Comparison of ENCODE assay signal across 8 cellular contexts in the genomic region with DNA sequence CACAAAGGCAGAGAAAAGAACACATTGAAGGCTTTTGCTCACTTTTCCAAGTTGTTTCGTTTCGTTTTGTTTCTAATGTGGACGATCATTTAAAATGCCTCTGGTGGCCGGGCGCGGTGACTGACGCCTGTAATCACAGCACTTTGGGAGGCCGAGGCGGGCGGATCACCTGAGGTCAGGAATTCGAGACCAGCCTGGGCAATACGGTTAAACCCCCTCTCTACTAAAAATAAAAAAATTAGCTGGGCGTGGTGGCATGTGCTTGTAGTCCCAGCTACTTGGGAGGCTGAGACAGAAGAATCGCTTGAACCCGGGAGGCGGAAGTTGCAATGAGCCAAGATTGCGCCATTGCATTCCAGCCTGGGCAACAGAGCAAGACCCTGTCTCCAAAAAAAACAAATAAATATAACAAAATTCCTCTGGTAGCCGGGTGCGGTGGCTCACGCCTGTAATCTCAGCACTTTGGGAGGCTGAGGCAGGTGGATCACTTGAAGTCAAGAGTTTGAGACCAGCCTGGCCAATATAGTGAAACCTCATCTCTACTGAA. TPM values are rescaled to one million over a fixed set of nuclear protein-coding genes. Genes with fewer than 3 reads are reported as not detected.
DNase-seq lines count a peak whose midpoint lies in the region; ATAC-seq, FAIRE-seq and TF ChIP-seq lines count a peak whose summit lies in the region.
"Not testable (repeated sequence)": the region's sequence is repeated elsewhere in the genome, so short reads cannot be mapped to it uniquely, and the experiment has no call there.

No MANE protein-coding gene starts in this region.

- not testable (repeated sequence) for H3K9me3 ChIP-seq in Karpas-422 (ENCODE audit: low read length); astrocyte (ENCODE audit: insufficient read depth, low read depth, low read length); mucosa of rectum (ENCODE audit: control insufficient read depth in 2 of 2, low read length in 2 of 2)

- H3K27me3 ChIP-seq in Karpas-422 (ENCODE audit: low read length); astrocyte (ENCODE audit: insufficient read depth, low read length); mucosa of rectum (ENCODE audit: control insufficient read depth in 2 of 2, insufficient read depth in 2 of 2, low read length in 2 of 2): not testable (repeated sequence)

- H3K4me3 ChIP-seq in AG10803 (ENCODE audit: low read length) (peak overlapping the region; percentile 64), Karpas-422 (ENCODE audit: low read length) (peak overlapping the region; percentile 94), WI38 (ENCODE audit: low read depth, low read length) (peak overlapping the region; percentile 79), astrocyte (ENCODE audit: insufficient read depth, low read depth, low read length) (peak overlapping the region; percentile 97), fibroblast of villous mesenchyme (ENCODE audit: low read depth, low read length) (peak overlapping the region; percentile 77), mucosa of rectum (ENCODE audit: low read length in 2 of 2) (peak overlapping the region; percentile 96 to 97)

- not testable (repeated sequence) for H3K4me1 Mint-ChIP-seq in astrocyte (ENCODE audit: low read depth, unreplicated experiment)

- H3K4me1 ChIP-seq in Karpas-422 (ENCODE audit: low read length) (peaks cover 20% of the 10 kb centered on the region), mucosa of rectum (ENCODE audit: control insufficient read depth in 2 of 2, insufficient read depth in 2 of 2, low read length in 2 of 2) (peaks cover 8 to 14% of the 10 kb centered on the region in 2 donors)
- H3K4me1 ChIP-seq in astrocyte (ENCODE audit: insufficient read depth, low read length), result not testable (repeated sequence)

- H3K4me2 ChIP-seq in Karpas-422 (ENCODE audit: low read depth, low read length, poor library complexity, severe bottlenecking) (peak overlapping the region; percentile 85), astrocyte (ENCODE audit: low read length) (peak overlapping the region; percentile 100)

- H3K9ac ChIP-seq in Karpas-422 (ENCODE audit: low read length), result peak overlapping the region; percentile 84
- H3K9ac ChIP-seq in astrocyte (ENCODE audit: low read length), result peak overlapping the region; percentile 87
- peak overlapping the region; percentile 91 to 100 for H3K9ac ChIP-seq in mucosa of rectum (ENCODE audit: low read depth in 1 of 2, low read length in 2 of 2)

- not testable (repeated sequence) for H3K9me3 Mint-ChIP-seq in astrocyte (ENCODE audit: unreplicated experiment)

- not testable (repeated sequence) for H3K36me3 Mint-ChIP-seq in astrocyte (ENCODE audit: low read depth, unreplicated experiment)

- not testable (repeated sequence) for H3K27me3 Mint-ChIP-seq in astrocyte (ENCODE audit: low read depth, unreplicated experiment)

- DNase-seq in AG10803 (ENCODE audit: low read depth); Karpas-422; astrocyte (ENCODE audit: low read depth); fibroblast of villous mesenchyme (ENCODE audit: low read depth): not testable (repeated sequence)
- peak; percentile 21 to 25 for DNase-seq in stimulated activated CD4-positive, alpha-beta T cell treated with anti-CD3 and anti-CD28 coated beads, Interleukin-2, amount 100 ng/mL, for 48 hours

- peak; percentile 0 for ATAC-seq in GM21529 (IDR thresholded peaks at IDR 0.05; ENCODE audit: unreplicated experiment)

- H3K79me2 ChIP-seq in Karpas-422 (ENCODE audit: low read length), result peaks cover 32% of the 10 kb centered on the region
- not testable (repeated sequence) for H3K79me2 ChIP-seq in astrocyte (ENCODE audit: insufficient read depth, low read length)

- H3K27ac ChIP-seq in Karpas-422 (ENCODE audit: low read length), result not testable (repeated sequence)
- H3K27ac ChIP-seq in astrocyte (ENCODE audit: low read depth, low read length) (peak overlapping the region; percentile 86), mucosa of rectum (ENCODE audit: low read depth in 2 of 2, low read length in 2 of 2) (peak overlapping the region; percentile 96 to 97)

- H2AFZ ChIP-seq in Karpas-422 (ENCODE audit: low read length), result 0 out of 2 replicates have a peak overlapping the region, but pooled peaks have one; percentile 52
- peak overlapping the region; percentile 94 for H2AFZ ChIP-seq in astrocyte (ENCODE audit: low read depth, low read length)

- peak overlapping the region; percentile 86 for H3K27ac Mint-ChIP-seq in astrocyte (ENCODE audit: unreplicated experiment)

- H3K9me2 ChIP-seq in Karpas-422 (replicated peaks; ENCODE audit: insufficient read depth, low read length), result not testable (repeated sequence)

- TF ChIP-seq CTCF in AG10803 (conservative IDR thresholded peaks at IDR 0.05; ENCODE audit: low read length), result 0 out of 2 replicates have a peak, but pooled peaks have one; percentile 28
- not testable (repeated sequence) for TF ChIP-seq CTCF in WI38 (IDR thresholded peaks at IDR 0.05; ENCODE audit: low read depth, low read length)
- TF ChIP-seq CTCF in astrocyte (IDR thresholded peaks at IDR 0.05; ENCODE audit: insufficient read depth, low read depth, low read length), result peak; percentile 7
- peak; percentile 16 for TF ChIP-seq CTCF in fibroblast of villous mesenchyme (IDR thresholded peaks at IDR 0.05; ENCODE audit: insufficient read depth, low read depth, low read length)

- H3K4me3 Mint-ChIP-seq in astrocyte (ENCODE audit: unreplicated experiment), result peak overlapping the region; percentile 86

- FAIRE-seq in astrocyte (lab: Jason Lieb, UNC), result not testable (repeated sequence)

- not testable (repeated sequence) for H3K36me3 ChIP-seq in Karpas-422 (ENCODE audit: insufficient read depth, low read length); astrocyte (ENCODE audit: insufficient read depth, low read length); mucosa of rectum (ENCODE audit: control insufficient read depth in 2 of 2, insufficient read depth in 2 of 2, low read length in 2 of 2)

- not testable (repeated sequence) for H4K20me1 ChIP-seq in Karpas-422 (ENCODE audit: insufficient read depth, low read depth, low read length); astrocyte (ENCODE audit: insufficient read depth, low read length)

RNA-seq across cellular contexts. Expression of gene MPC1, which starts 1.1 kb away (rescaled TPM):
- total RNA-seq in Karpas-422 (2014; rRNA removed; shearing (Covaris generic); ENCODE audit: low replicate concordance), result 62.7 and 109 TPM in 2 replicates
- 43.6 and 47.4 TPM in 2 replicates for total RNA-seq in astrocyte
- total RNA-seq in fibroblast of villous mesenchyme, result 15.1 and 22.0 TPM in 2 replicates

RNA-seq across cellular contexts. Expression of gene SFT2D1, which starts 41.5 kb away (rescaled TPM):
- total RNA-seq in Karpas-422 (2014; rRNA removed; shearing (Covaris generic); ENCODE audit: low replicate concordance), result 71.6 and 119 TPM in 2 replicates
- total RNA-seq in astrocyte (54.3 and 63.9 TPM in 2 replicates), fibroblast of villous mesenchyme (20.9 and 37.1 TPM in 2 replicates)
